In the genomic region with DNA sequence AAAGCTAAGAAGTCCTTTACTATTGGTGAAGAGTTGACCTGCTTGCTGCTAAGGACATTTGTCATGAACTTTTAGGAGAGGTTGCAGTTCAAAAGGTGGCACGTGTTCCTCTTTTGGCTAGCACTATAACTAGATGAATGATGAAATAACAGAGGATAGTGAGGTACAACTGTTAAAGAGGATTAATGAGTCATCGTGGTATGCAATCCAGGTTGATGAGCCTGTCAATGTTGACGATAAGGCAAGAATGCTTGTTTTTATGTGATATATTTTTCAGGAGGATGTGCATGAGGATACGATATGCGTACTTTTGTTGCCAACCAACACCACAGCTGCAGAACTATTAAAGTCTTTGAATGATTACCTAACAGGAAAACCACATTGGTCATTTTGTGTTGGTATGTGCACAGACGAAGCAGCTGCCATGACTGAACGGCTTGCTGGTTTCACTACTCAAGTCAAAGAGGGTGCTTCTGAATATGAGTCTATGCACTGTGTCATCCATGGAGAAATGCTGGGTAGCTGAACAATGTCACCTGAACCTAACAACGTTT, we compare ENCODE assay signal across 1 cellular context.
TF ChIP-seq lines count a peak whose summit lies in the region.

No MANE protein-coding gene starts in this region.

TF ChIP-seq in GM12878, 131 proteins besides CTCF, POLR2A, EP300 and RAD21 (continued from another document):
- TF ChIP-seq YBX1 (IDR thresholded peaks at IDR 0.05): no peak
- TF ChIP-seq DPF2 (IDR thresholded peaks at IDR 0.05): 0 out of 2 replicates have a peak, but pooled peaks have one; percentile 24
- peak; percentile 65; the same call in 1 of the 2 replicates for TF ChIP-seq IRF4 (IDR thresholded peaks at IDR 0.05; ENCODE audit: low read depth, low read length)
- TF ChIP-seq, protein P1, sequence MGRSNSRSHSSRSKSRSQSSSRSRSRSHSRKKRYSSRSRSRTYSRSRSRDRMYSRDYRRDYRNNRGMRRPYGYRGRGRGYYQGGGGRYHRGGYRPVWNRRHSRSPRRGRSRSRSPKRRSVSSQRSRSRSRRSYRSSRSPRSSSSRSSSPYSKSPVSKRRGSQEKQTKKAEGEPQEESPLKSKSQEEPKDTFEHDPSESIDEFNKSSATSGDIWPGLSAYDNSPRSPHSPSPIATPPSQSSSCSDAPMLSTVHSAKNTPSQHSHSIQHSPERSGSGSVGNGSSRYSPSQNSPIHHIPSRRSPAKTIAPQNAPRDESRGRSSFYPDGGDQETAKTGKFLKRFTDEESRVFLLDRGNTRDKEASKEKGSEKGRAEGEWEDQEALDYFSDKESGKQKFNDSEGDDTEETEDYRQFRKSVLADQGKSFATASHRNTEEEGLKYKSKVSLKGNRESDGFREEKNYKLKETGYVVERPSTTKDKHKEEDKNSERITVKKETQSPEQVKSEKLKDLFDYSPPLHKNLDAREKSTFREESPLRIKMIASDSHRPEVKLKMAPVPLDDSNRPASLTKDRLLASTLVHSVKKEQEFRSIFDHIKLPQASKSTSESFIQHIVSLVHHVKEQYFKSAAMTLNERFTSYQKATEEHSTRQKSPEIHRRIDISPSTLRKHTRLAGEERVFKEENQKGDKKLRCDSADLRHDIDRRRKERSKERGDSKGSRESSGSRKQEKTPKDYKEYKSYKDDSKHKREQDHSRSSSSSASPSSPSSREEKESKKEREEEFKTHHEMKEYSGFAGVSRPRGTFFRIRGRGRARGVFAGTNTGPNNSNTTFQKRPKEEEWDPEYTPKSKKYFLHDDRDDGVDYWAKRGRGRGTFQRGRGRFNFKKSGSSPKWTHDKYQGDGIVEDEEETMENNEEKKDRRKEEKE (IDR thresholded peaks at IDR 0.05): no peak
- TF ChIP-seq PAX5 (IDR thresholded peaks at IDR 0.05; ENCODE audit: borderline replicate concordance, low read depth, low read length): peak; percentile 91
- TF ChIP-seq, protein P2, sequence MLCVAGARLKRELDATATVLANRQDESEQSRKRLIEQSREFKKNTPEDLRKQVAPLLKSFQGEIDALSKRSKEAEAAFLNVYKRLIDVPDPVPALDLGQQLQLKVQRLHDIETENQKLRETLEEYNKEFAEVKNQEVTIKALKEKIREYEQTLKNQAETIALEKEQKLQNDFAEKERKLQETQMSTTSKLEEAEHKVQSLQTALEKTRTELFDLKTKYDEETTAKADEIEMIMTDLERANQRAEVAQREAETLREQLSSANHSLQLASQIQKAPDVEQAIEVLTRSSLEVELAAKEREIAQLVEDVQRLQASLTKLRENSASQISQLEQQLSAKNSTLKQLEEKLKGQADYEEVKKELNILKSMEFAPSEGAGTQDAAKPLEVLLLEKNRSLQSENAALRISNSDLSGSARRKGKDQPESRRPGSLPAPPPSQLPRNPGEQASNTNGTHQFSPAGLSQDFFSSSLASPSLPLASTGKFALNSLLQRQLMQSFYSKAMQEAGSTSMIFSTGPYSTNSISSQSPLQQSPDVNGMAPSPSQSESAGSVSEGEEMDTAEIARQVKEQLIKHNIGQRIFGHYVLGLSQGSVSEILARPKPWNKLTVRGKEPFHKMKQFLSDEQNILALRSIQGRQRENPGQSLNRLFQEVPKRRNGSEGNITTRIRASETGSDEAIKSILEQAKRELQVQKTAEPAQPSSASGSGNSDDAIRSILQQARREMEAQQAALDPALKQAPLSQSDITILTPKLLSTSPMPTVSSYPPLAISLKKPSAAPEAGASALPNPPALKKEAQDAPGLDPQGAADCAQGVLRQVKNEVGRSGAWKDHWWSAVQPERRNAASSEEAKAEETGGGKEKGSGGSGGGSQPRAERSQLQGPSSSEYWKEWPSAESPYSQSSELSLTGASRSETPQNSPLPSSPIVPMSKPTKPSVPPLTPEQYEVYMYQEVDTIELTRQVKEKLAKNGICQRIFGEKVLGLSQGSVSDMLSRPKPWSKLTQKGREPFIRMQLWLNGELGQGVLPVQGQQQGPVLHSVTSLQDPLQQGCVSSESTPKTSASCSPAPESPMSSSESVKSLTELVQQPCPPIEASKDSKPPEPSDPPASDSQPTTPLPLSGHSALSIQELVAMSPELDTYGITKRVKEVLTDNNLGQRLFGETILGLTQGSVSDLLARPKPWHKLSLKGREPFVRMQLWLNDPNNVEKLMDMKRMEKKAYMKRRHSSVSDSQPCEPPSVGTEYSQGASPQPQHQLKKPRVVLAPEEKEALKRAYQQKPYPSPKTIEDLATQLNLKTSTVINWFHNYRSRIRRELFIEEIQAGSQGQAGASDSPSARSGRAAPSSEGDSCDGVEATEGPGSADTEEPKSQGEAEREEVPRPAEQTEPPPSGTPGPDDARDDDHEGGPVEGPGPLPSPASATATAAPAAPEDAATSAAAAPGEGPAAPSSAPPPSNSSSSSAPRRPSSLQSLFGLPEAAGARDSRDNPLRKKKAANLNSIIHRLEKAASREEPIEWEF (IDR thresholded peaks at IDR 0.05; ENCODE audit: insufficient replicate concordance, low read depth, low read length): no peak
- TF ChIP-seq, protein P3, sequence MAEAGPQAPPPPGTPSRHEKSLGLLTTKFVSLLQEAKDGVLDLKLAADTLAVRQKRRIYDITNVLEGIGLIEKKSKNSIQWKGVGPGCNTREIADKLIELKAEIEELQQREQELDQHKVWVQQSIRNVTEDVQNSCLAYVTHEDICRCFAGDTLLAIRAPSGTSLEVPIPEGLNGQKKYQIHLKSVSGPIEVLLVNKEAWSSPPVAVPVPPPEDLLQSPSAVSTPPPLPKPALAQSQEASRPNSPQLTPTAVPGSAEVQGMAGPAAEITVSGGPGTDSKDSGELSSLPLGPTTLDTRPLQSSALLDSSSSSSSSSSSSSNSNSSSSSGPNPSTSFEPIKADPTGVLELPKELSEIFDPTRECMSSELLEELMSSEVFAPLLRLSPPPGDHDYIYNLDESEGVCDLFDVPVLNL (IDR thresholded peaks at IDR 0.05; ENCODE audit: low read depth, low read length): no peak
- no peak for TF ChIP-seq FOS (IDR thresholded peaks at IDR 0.05; ENCODE audit: borderline replicate concordance, extremely low read depth, insufficient read length)
- TF ChIP-seq IKZF2 (IDR thresholded peaks at IDR 0.05): peak; percentile 55 to 76; a peak in 3 of 4 replicates
- no peak for TF ChIP-seq SMAD1 (IDR thresholded peaks at IDR 0.05; ENCODE audit: low read depth, partially characterized antibody)
- peak; percentile 96 for TF ChIP-seq TCF12 (IDR thresholded peaks at IDR 0.05; ENCODE audit: low read depth, low read length)
- TF ChIP-seq ZZZ3 (IDR thresholded peaks at IDR 0.05; ENCODE audit: control insufficient read depth, insufficient read length, low read depth): no peak
